In genomic region chr5:7434937-7435336, GRCh38 we compare ENCODE assay signal across 20 cellular contexts. TPM values are rescaled to one million over a fixed set of nuclear protein-coding genes. Genes with fewer than 3 reads are reported as not detected.
DNase-seq lines count a peak whose midpoint lies in the region; ATAC-seq, FAIRE-seq and TF ChIP-seq lines count a peak whose summit lies in the region.
"Had no signal": no experiment of that assay in that cellular context is flagged by ENCODE, and none has a peak within 500 bp of the region (broad histone marks: within the 10 kb centered on the region; RNA-seq: fewer than 3 reads in every experiment).

No MANE protein-coding gene starts in this region.

- H3K27me3 Mint-ChIP-seq in brain (no peaks in the 10 kb centered on the region), T-cell (no peaks in the 10 kb centered on the region)
- H3K27me3 Mint-ChIP-seq: CD4-positive, CD25-positive, alpha-beta regulatory T cell had no signal

- H3K27ac ChIP-seq in layer of hippocampus (ENCODE audit: low read depth, low read length) = peak overlapping the region; percentile 21
- peak overlapping the region; percentile 67 for H3K27ac ChIP-seq in skeletal muscle tissue (ENCODE audit: low read depth, low read length)
- no peak overlapping the region for H3K27ac ChIP-seq in small intestine (ENCODE audit: low read depth in 1 of 2, low read length in 1 of 2)

- DNase-seq in NOMO-1 treated with dmso at 0.1 percent for 144 hours (lab: John Stamatoyannopoulos, UW; ENCODE audit: unreplicated experiment) (no peak), small intestine (no peak), T-cell (no peak)
- DNase-seq: ACHN; BE2C; C1 segment of cervical spinal cord; CD4-positive, CD25-positive, alpha-beta regulatory T cell; CD8-positive, alpha-beta memory T cell; COR-L47; DMS 273 treated with DMSO at 0.1 percent for 48 hours; DMS53; DND-41; EL had no signal

- H3K36me3 ChIP-seq in skeletal muscle tissue (ENCODE audit: control insufficient read depth in 3 of 3, insufficient read depth in 3 of 3, low read length in 3 of 3) = no peaks in the 10 kb centered on the region
- no peaks in the 10 kb centered on the region for H3K36me3 ChIP-seq in small intestine (ENCODE audit: control insufficient read depth in 2 of 2, insufficient read depth in 2 of 2, low read length in 2 of 2)
- H3K36me3 ChIP-seq: BE2C, HAP-1 had no signal

- peaks cover 7% of the 10 kb centered on the region for H3K4me1 Mint-ChIP-seq in brain
- H3K4me1 Mint-ChIP-seq in T-cell = no peaks in the 10 kb centered on the region
- H3K4me1 Mint-ChIP-seq: CD8-positive, alpha-beta memory T cell had no signal

- H3K9ac ChIP-seq in skeletal muscle tissue (ENCODE audit: low read depth in 1 of 3, low read length in 3 of 3) = peak overlapping the region in 2 of 3 donors; percentile 7 to 47

- POLR2A ChIA-PET in T-cell (lab: Charles Lee) = interaction anchor here in 1 of 2 donors (0.6 kb wide), 1 partner anchor 1651 kb away, joined by 3 read pairs; no protein-coding TSS in a partner anchor

- peaks cover 42 to 57% (median 55%) of the 10 kb centered on the region in 3 donors for H3K4me1 ChIP-seq in skeletal muscle tissue (ENCODE audit: control insufficient read depth in 3 of 3, insufficient read depth in 3 of 3, low read length in 3 of 3)
- H3K4me1 ChIP-seq in small intestine (ENCODE audit: control insufficient read depth in 2 of 2, insufficient read depth in 1 of 2, low read depth in 1 of 2, low read length in 1 of 2) = no peaks in the 10 kb centered on the region
- H3K4me1 ChIP-seq: BE2C, HAP-1 had no signal

- H3K4me3 Mint-ChIP-seq in brain (peak overlapping the region in 2 of 5 experiments; percentile 4 to 20), T-cell (no peak overlapping the region)
- H3K4me3 Mint-ChIP-seq: CD4-positive, CD25-positive, alpha-beta regulatory T cell; CD8-positive, alpha-beta memory T cell had no signal

- H3K27me3 ChIP-seq in layer of hippocampus (ENCODE audit: control insufficient read depth, insufficient read depth, low read length) = no peaks in the 10 kb centered on the region
- no peaks in the 10 kb centered on the region for H3K27me3 ChIP-seq in skeletal muscle tissue (ENCODE audit: control insufficient read depth in 3 of 3, insufficient read depth in 3 of 3, low read length in 3 of 3)
- no peaks in the 10 kb centered on the region for H3K27me3 ChIP-seq in small intestine (ENCODE audit: control insufficient read depth in 2 of 2, insufficient read depth in 2 of 2, low read length in 2 of 2)
- H3K27me3 ChIP-seq: BE2C had no signal

- H3K27ac Mint-ChIP-seq in brain = peak overlapping the region in 3 of 5 experiments; percentile 22 to 42 (median 41)
- no peak overlapping the region for H3K27ac Mint-ChIP-seq in T-cell
- H3K27ac Mint-ChIP-seq: CD4-positive, CD25-positive, alpha-beta regulatory T cell; CD8-positive, alpha-beta memory T cell had no signal

- CTCF ChIA-PET in T-cell (lab: Charles Lee) = no interaction called here

- no peak for TF ChIP-seq CTCF in brain (conservative IDR thresholded peaks at IDR 0.05)

- H3K36me3 Mint-ChIP-seq in brain = no peaks in the 10 kb centered on the region
- H3K36me3 Mint-ChIP-seq in T-cell = no peaks in the 10 kb centered on the region
- H3K36me3 Mint-ChIP-seq: CD4-positive, CD25-positive, alpha-beta regulatory T cell; CD8-positive, alpha-beta memory T cell had no signal

- H3K9me3 Mint-ChIP-seq in brain = peaks cover 0 to 5% (median 0%) of the 10 kb centered on the region in 5 experiments
- peaks cover 0 to 9% (median 5%) of the 10 kb centered on the region in 3 donors for H3K9me3 Mint-ChIP-seq in T-cell
- H3K9me3 Mint-ChIP-seq: CD8-positive, alpha-beta memory T cell had no signal

- 90 to 94% (median 90%) methylated on average over 6 of the region's 6 CpGs for WGBS in small intestine, 3 donors

- FAIRE-seq in small intestine (lab: Jason Lieb, UNC) = no peak
- FAIRE-seq: A204.1, GM12878 had no signal

- H3K9me3 ChIP-seq in skeletal muscle tissue (ENCODE audit: control insufficient read depth in 3 of 3, low read length in 3 of 3) (no peaks in the 10 kb centered on the region), small intestine (ENCODE audit: control insufficient read depth, low read depth) (no peaks in the 10 kb centered on the region)
- H3K9me3 ChIP-seq: HAP-1 had no signal

- no peak for ATAC-seq in T-cell (replicated peaks in 1 of 4)
- ATAC-seq: GM12878 had no signal

- H3K4me3 ChIP-seq in skeletal muscle tissue (ENCODE audit: low read length in 3 of 3) (peak overlapping the region in 2 of 3 donors; percentile 11 to 31), small intestine (ENCODE audit: low read depth in 1 of 2, low read length in 2 of 2) (no peak overlapping the region)
- H3K4me3 ChIP-seq: GM12878, HAP-1 had no signal

RNA-seq across cellular contexts. Expression of gene ADCY2, which starts 39.0 kb away (rescaled TPM):
- 85.6 TPM for polyA plus RNA-seq in brain (ENCODE audit: insufficient read depth, low read depth, low replicate concordance)
- 27.7 TPM for total RNA-seq in skeletal muscle tissue
- 1 to 10 TPM in 2 of 3 donors, under 1 TPM in 1; 0.87 to 2.5 (median 1.9) TPM for polyA plus RNA-seq in small intestine
- under 1 TPM in 2 of 5 donors, not detected in 3; 0.23 to 0.32 TPM for total RNA-seq in T-cell
- total RNA-seq: CD4-positive, CD25-positive, alpha-beta regulatory T cell; CD8-positive, alpha-beta memory T cell; HT-29 had no signal
- polyA plus RNA-seq: CD4-positive, CD25-positive, alpha-beta regulatory T cell; CD8-positive, alpha-beta memory T cell had no signal

Comparison
In these comparisons a context has a peak if more than half of its experiments do, and no peak if none do; other contexts are left out.
1. H3K27ac Mint-ChIP-seq: peak in brain (3 of 5); none in T-cell (0 of 2).
2. H3K27ac ChIP-seq: peak in layer of hippocampus (single experiment) and skeletal muscle tissue (single experiment); none in small intestine (0 of 2).
3. H3K4me3 ChIP-seq: peak in skeletal muscle tissue (2 of 3); none in small intestine (0 of 2).
4. RNA of gene ADCY2, which starts 39.0 kb away (total RNA-seq): 27.7 TPM in skeletal muscle tissue (single experiment); 0.23 to 0.32 TPM in T-cell; every median in the first group is over 10 times any median in the second.